33 cellular contexts compared by ENCODE assay signal in the genomic region with DNA sequence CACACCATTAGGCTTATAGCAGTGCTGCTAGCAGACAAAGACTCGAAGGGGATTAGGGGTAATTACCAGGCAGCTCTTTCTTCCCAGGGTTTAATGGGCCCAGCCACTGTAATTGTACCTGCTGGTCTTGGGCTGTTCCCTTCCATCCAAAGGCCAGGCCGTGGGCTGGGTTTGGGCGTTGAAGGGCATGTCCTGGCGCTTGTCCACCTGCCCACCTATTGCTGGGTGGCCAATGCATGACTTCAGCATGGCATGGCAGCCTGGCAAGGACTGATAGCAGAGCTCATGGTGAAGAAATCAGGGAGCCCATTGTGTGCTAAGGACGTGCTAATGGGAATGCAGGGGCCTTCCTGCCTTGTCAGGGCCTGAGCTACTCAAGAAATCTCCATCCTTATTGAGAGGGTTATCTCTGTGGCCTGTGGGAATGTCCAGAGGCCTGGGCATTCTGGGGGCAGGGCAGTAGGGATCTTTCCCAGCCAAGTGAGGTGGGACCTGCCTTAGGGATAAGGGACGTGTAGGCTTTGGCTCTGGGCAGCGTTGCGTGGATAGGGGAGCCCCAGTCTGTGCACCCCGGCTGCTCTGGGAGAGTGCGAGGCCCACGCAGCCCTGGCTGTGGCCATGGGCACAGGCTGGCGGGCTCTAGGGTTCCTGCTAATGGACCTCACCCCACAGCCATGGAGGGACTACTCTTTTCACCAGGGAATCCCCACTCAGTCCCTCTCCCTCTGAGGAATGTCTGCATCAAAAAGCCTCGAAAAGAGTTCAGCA.
A peak's percentile ranks its signal among the peaks of the same experiment; 100 is the strongest.
DNase-seq lines count a peak whose midpoint lies in the region; ATAC-seq and TF ChIP-seq lines count a peak whose summit lies in the region.
"Had no signal": no experiment of that assay in that cellular context is flagged by ENCODE, and none has a peak within 500 bp of the region (broad histone marks: within the 10 kb centered on the region; RNA-seq: fewer than 3 reads in every experiment).

No MANE protein-coding gene starts in this region.

- H3K9ac ChIP-seq in mesenchymal stem cell (ENCODE audit: low read length) (no peak overlapping the region), mammary epithelial cell (ENCODE audit: insufficient read depth, low read length) (no peak overlapping the region)
- H3K9ac ChIP-seq: parathyroid adenoma had no signal

- no peaks in the 10 kb centered on the region for H3K79me2 ChIP-seq in mammary epithelial cell (ENCODE audit: insufficient read depth, low read length)
- H3K79me2 ChIP-seq: parathyroid adenoma had no signal

- in situ Hi-C loops in mammary epithelial cell (cut with MboI; ENCODE audit: low sequenced_read_pairs in 2 of 2) = no loop called here

- no peak overlapping the region for H3K4me2 ChIP-seq in mesenchymal stem cell (ENCODE audit: low read length, poor library complexity, severe bottlenecking)
- no peak overlapping the region for H3K4me2 ChIP-seq in mammary epithelial cell (ENCODE audit: insufficient read depth, low read depth, low read length)
- H3K4me2 ChIP-seq: A549 had no signal

- no peak overlapping the region for H3K4me3 ChIP-seq in mesenchymal stem cell (ENCODE audit: insufficient read depth in 1 of 2, low read depth in 1 of 2, low read length in 2 of 2)
- H3K4me3 ChIP-seq in adrenal gland = no peak overlapping the region
- H3K4me3 ChIP-seq in mammary epithelial cell (replicated peaks in 1 of 3; ENCODE audit: insufficient read depth in 1 of 3, low read depth in 2 of 3, low read length in 3 of 3) = no peak overlapping the region
- H3K4me3 ChIP-seq: A549, cardiac muscle cell, colonic mucosa, GM12878, right atrium auricular region, suprapubic skin, upper lobe of right lung had no signal

- H2BK120ac ChIP-seq in mesenchymal stem cell (ENCODE audit: low read depth, low read length) = no peak overlapping the region

- H4K8ac ChIP-seq in mesenchymal stem cell (ENCODE audit: low read length) = no peak overlapping the region

- H3K4ac ChIP-seq in mesenchymal stem cell (ENCODE audit: low read depth in 1 of 2, low read length in 2 of 2) = no peak overlapping the region

- no peak for TF ChIP-seq CTCF in adrenal gland (IDR thresholded peaks at IDR 0.05)
- TF ChIP-seq CTCF in mammary epithelial cell (conservative IDR thresholded peaks at IDR 0.05 in 1 of 2, IDR thresholded peaks at IDR 0.05 in 1 of 2; ENCODE audit: extremely low read depth in 1 of 2, insufficient read depth in 1 of 2, low read depth in 1 of 2, low read length in 2 of 2) = no peak

- H3K4me1 ChIP-seq in mesenchymal stem cell (ENCODE audit: control insufficient read depth, insufficient read depth, low read depth, low read length) (no peaks in the 10 kb centered on the region), adrenal gland (replicated peaks in 1 of 2) (no peaks in the 10 kb centered on the region), mammary epithelial cell (ENCODE audit: insufficient read depth, low read length) (peaks cover 19% of the 10 kb centered on the region)
- H3K4me1 ChIP-seq: colonic mucosa, parathyroid adenoma, right atrium auricular region, suprapubic skin, upper lobe of right lung had no signal

- peak; percentile 19 for DNase-seq in activated effector memory CD4-positive, alpha-beta T cell treated with anti-CD3 and anti-CD28 coated beads, Interleukin-2, amount 50 U/mL, for 16 hours
- no peak for DNase-seq in activated effector memory CD4-positive, alpha-beta T cell treated with Interleukin-2 at 50 U/mL for 16 hours
- DNase-seq in NCI-H524 treated with DMSO at 0.1 percent for 48 hours (lab: John Stamatoyannopoulos, UW) (peak; percentile 50), mesenchymal stem cell (no peak), AG08395 (ENCODE audit: low spot score) (no peak), adrenal gland (no peak), mammary epithelial cell (no peak)
- DNase-seq: activated CD8-positive, alpha-beta T cell treated with anti-CD3 and anti-CD28 coated beads, Interleukin-2, amount 10 ng/mL, durations not matched to agents 7 days and 5 days; activated gamma-delta T cell treated with Interleukin-2 at 50 U/mL for 16 hours; activated T-cell treated with anti-CD3 and anti-CD28 coated beads for 4 hours; CD4-positive, alpha-beta T cell; colonic mucosa; DMS 273 treated with DMSO at 0.1 percent for 48 hours; effector memory CD4-positive, alpha-beta T cell; hypothalamus; immature natural killer cell; Karpas-422; left colon; NCI-H1694; NCI-H2171; NCI-H510A treated with DMSO at 0.1 percent for 48 hours; small intestine; stimulated activated naive CD4-positive, alpha-beta T cell; upper lobe of right lung had no signal

- no peak for ATAC-seq in GM21360 (IDR thresholded peaks at IDR 0.05; ENCODE audit: unreplicated experiment)
- ATAC-seq: A549; activated CD8-positive, alpha-beta T cell treated with anti-CD3 and anti-CD28 coated beads, Interleukin-2, amount 10 ng/mL, durations not matched to agents 7 days and 5 days; GM12878; HCT116; HepG2; left colon; upper lobe of right lung had no signal

- H2BK15ac ChIP-seq in mesenchymal stem cell (ENCODE audit: low read depth, poor library complexity, severe bottlenecking) = no peak overlapping the region

- H3K36me3 ChIP-seq in mesenchymal stem cell (ENCODE audit: control insufficient read depth in 1 of 2, insufficient read depth in 2 of 2, low read depth in 1 of 2, low read length in 2 of 2) = no peaks in the 10 kb centered on the region
- no peaks in the 10 kb centered on the region for H3K36me3 ChIP-seq in adrenal gland (replicated peaks in 1 of 2)
- H3K36me3 ChIP-seq in mammary epithelial cell (ENCODE audit: insufficient read depth, low read length) = no peaks in the 10 kb centered on the region
- H3K36me3 ChIP-seq: cardiac muscle cell, colonic mucosa, right atrium auricular region, suprapubic skin, upper lobe of right lung had no signal

- H3K27me3 ChIP-seq in mesenchymal stem cell (ENCODE audit: control insufficient read depth in 1 of 2, insufficient read depth in 1 of 2, low read length in 2 of 2) (peaks cover 4 to 19% of the 10 kb centered on the region in 2 experiments), adrenal gland (no peaks in the 10 kb centered on the region), mammary epithelial cell (ENCODE audit: insufficient read depth, low read length) (no peaks in the 10 kb centered on the region)
- H3K27me3 ChIP-seq: colonic mucosa, right atrium auricular region, suprapubic skin, upper lobe of right lung had no signal

- intact Hi-C loops in adrenal gland (cut with DNase I) = no loop called here
- intact Hi-C loops in mammary epithelial cell (cut with micrococcal nuclease) = no loop called here

- H3K18ac ChIP-seq in mesenchymal stem cell (ENCODE audit: low read depth in 1 of 2, low read length in 2 of 2) = no peak overlapping the region

- dilution Hi-C loops in mammary epithelial cell (cut with HindIII; ENCODE audit: low sequenced_read_pairs) = no loop called here

- no peak overlapping the region for H3K23ac ChIP-seq in mesenchymal stem cell (ENCODE audit: low read length in 2 of 2)

- WGBS in mesenchymal stem cell = 75% methylated on average over 13 of the region's 13 CpGs
- WGBS in adrenal gland, 4 donors = 76 to 83% (median 80%) methylated on average over 10 to 13 of the region's 13 CpGs
- 70% methylated on average over 13 of the region's 13 CpGs for WGBS in mammary epithelial cell (ENCODE audit: low coverage, missing lambda C conversion rate)

- H2AFZ ChIP-seq in mesenchymal stem cell (ENCODE audit: low read depth, low read length) (no peak overlapping the region), mammary epithelial cell (ENCODE audit: low read depth, low read length) (no peak overlapping the region)
- H2AFZ ChIP-seq: parathyroid adenoma had no signal

- CTCF ChIA-PET in mammary epithelial cell (lab: Charles Lee; ENCODE audit: low non-redundant PET) = no interaction called here

- no peaks in the 10 kb centered on the region for H4K20me1 ChIP-seq in mammary epithelial cell (ENCODE audit: insufficient read depth, low read length)

- H3K27ac ChIP-seq in mesenchymal stem cell (ENCODE audit: low read length, poor library complexity, severe bottlenecking) (no peak overlapping the region), adrenal gland (no peak overlapping the region), mammary epithelial cell (ENCODE audit: insufficient read depth, low read depth, low read length) (no peak overlapping the region)
- H3K27ac ChIP-seq: A549, cardiac muscle cell, colonic mucosa, parathyroid adenoma, right atrium auricular region, suprapubic skin, upper lobe of right lung had no signal

- TF ChIP-seq POLR2A in adrenal gland (IDR thresholded peaks at IDR 0.05) = no peak

- H2BK12ac ChIP-seq in mesenchymal stem cell (ENCODE audit: low read length in 2 of 2) = no peak overlapping the region

- H3K14ac ChIP-seq in mesenchymal stem cell (ENCODE audit: low read length in 2 of 2) = peak overlapping the region in 1 of 2 experiments; percentile 74

- H3K79me1 ChIP-seq in mesenchymal stem cell (replicated peaks; ENCODE audit: low read length, poor library complexity, severe bottlenecking) = no peaks in the 10 kb centered on the region

- peak overlapping the region; percentile 66 for H4K91ac ChIP-seq in mesenchymal stem cell (ENCODE audit: low read length)

- no peak overlapping the region for H2AK5ac ChIP-seq in mesenchymal stem cell (ENCODE audit: low read length, severe bottlenecking)

- no peak overlapping the region for H2BK5ac ChIP-seq in mesenchymal stem cell (ENCODE audit: low read depth, low read length, poor library complexity, severe bottlenecking)

- no TSS peak for BruUV-seq in mammary epithelial cell (replicated peaks; lab: Mats Ljungman, UMichigan)

- H3K9me3 ChIP-seq in mesenchymal stem cell (ENCODE audit: control insufficient read depth, low read length) (no peaks in the 10 kb centered on the region), adrenal gland (replicated peaks in 1 of 3) (no peaks in the 10 kb centered on the region), mammary epithelial cell (replicated peaks; ENCODE audit: insufficient read depth, low read length) (no peaks in the 10 kb centered on the region)
- H3K9me3 ChIP-seq: A549, colonic mucosa, right atrium auricular region, suprapubic skin, upper lobe of right lung had no signal

Comparison
In these comparisons a context has a peak if more than half of its experiments do, and no peak if none do; other contexts are left out.
1. DNase-seq: peak in activated effector memory CD4-positive, alpha-beta T cell treated with anti-CD3 and anti-CD28 coated beads, Interleukin-2, amount 50 U/mL, for 16 hours (single experiment) and NCI-H524 treated with DMSO at 0.1 percent for 48 hours (single experiment); none in activated effector memory CD4-positive, alpha-beta T cell treated with Interleukin-2 at 50 U/mL for 16 hours (single experiment), mesenchymal stem cell (single experiment), AG08395 (single experiment), adrenal gland (0 of 7) and mammary epithelial cell (single experiment).